Comparison of ENCODE assay signal across 11 cellular contexts in the genomic region with DNA sequence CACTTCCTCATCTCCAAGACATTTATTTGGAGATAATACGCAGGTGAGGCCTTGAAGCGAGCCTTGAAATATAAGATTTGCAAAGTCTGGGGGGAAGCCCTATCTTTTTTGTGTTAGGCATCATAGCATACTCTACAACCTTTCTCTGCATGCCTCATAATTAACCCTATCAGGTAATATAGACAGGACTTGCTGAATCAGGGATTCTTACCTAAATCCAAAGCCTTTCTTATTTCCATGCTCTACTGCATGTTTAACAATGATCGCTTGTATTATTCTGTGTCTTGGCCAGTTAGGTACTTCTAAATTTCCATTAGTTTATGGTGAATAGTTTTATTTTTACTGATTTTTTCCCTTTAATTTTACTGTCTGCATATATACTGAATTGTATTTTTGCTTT. TPM values are rescaled to one million over a fixed set of nuclear protein-coding genes. Genes with fewer than 3 reads are reported as not detected.
"Had no signal": no experiment of that assay in that cellular context is flagged by ENCODE, and none has a peak within 500 bp of the region (broad histone marks: within the 10 kb centered on the region; RNA-seq: fewer than 3 reads in every experiment).

No MANE protein-coding gene starts in this region.

- H2AFZ ChIP-seq: GM23248, GM23338 had no signal

- FAIRE-seq: H1, H54 had no signal

- H3K4me3 ChIP-seq: GM23248, GM23338, HAP-1 had no signal

- H3K27ac ChIP-seq: GM23248 had no signal

- H3K9me3 ChIP-seq: HAP-1 had no signal

- H3K4me2 ChIP-seq: GM23338 had no signal

- H3K9ac ChIP-seq: GM23248 had no signal

- DNase-seq: GM23248, GOT3, H7, H9, HCEC 1CT, HFFc6 had no signal

- ATAC-seq: GM23338, HCT116 had no signal

- H3K36me3 ChIP-seq: HAP-1 had no signal

RNA-seq across cellular contexts. Expression of a gene that starts 19.1 kb away (rescaled TPM):
- total RNA-seq: GM23248, GM23338, H1, H7, HFFc6 had no signal
- polyA plus RNA-seq: GM23248 had no signal
